In the genomic region with DNA sequence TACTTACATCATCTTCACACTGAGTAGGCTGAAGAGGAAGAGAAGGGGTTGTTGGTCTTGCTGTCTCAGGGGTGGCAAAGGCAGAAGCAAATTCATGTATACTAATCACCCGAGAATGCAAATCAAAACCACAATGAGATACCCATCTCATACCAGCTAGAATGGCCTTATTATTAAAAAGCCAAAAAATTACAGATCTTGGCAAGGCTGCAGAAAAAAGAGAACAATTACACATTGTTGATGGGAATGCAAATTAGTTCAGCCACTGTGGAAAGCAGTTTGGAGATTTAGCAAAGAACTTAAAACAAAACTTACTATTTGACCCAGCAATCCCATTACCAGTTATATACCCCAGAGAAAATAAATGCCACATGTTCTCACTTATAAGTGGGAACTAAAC, we compare ENCODE assay signal across 18 cellular contexts.
A peak's percentile ranks its signal among the peaks of the same experiment; 100 is the strongest.
DNase-seq lines count a peak whose midpoint lies in the region; ATAC-seq and TF ChIP-seq lines count a peak whose summit lies in the region.
"Had no signal": no experiment of that assay in that cellular context is flagged by ENCODE, and none has a peak within 500 bp of the region (broad histone marks: within the 10 kb centered on the region; RNA-seq: fewer than 3 reads in every experiment).

No MANE protein-coding gene starts in this region.

- 4% methylated on average over 1 of the region's 1 CpG for WGBS in SK-N-SH (ENCODE audit: low lambda C conversion rate)

- H3F3A ChIP-seq in GM23338 (replicated peaks; ENCODE audit: low read depth) (no peaks in the 10 kb centered on the region), SK-N-SH (replicated peaks; ENCODE audit: insufficient read depth) (peaks cover 2% of the 10 kb centered on the region)

- H3K9me3 Mint-ChIP-seq in GM23338 = no peaks in the 10 kb centered on the region
- H3K9me3 Mint-ChIP-seq in activated T-cell treated with anti-CD3 and anti-CD28 coated beads, Interleukin-2, amount 50 U/mL, for 4 hours = no peaks in the 10 kb centered on the region

- H3K4me2 ChIP-seq in GM23338 = no peak overlapping the region
- no peak overlapping the region for H3K4me2 ChIP-seq in SK-N-SH

- no peak for TF ChIP-seq RAD21 in SK-N-SH (IDR thresholded peaks at IDR 0.05; ENCODE audit: low read length)

- TF ChIP-seq EP300 in SK-N-SH (IDR thresholded peaks at IDR 0.05; ENCODE audit: borderline replicate concordance in 1 of 2, low read depth in 1 of 2, low read length in 1 of 2) = peak in 1 of 2 experiments; percentile 42; a peak in 1 of 4 replicates

- no peak for DNase-seq in GM23338 (ENCODE audit: low spot score)
- no peak for DNase-seq in SK-N-SH
- DNase-seq in fibroblast of pulmonary artery (ENCODE audit: low read depth) = peak; percentile 49
- peak in 7 of 49 donors; percentile 4 to 64 (median 31) for DNase-seq in substantia nigra (lab: John Stamatoyannopoulos, UW)
- DNase-seq in NCI-H69 (lab: John Stamatoyannopoulos, UW) = no peak
- DNase-seq in activated T-cell treated with anti-CD3 and anti-CD28 coated beads, Interleukin-2, amount 50 U/mL, for 4 hours = no peak
- DNase-seq: activated CD8-positive, alpha-beta memory T cell treated with anti-CD3 and anti-CD28 coated beads for 24 hours; activated effector memory CD4-positive, alpha-beta T cell treated with anti-CD3 and anti-CD28 coated beads, Interleukin-2, amount 50 U/mL, for 16 hours; CD4-positive, CD25-positive, alpha-beta regulatory T cell; naive B cell; NCI-H1436; NCI-H345; tibial artery had no signal

- TF ChIP-seq CTCF in GM23338 (conservative IDR thresholded peaks at IDR 0.05; ENCODE audit: low read depth in 2 of 2) (no peak), SK-N-SH (IDR thresholded peaks at IDR 0.05) (no peak), fibroblast of pulmonary artery (IDR thresholded peaks at IDR 0.05; ENCODE audit: low read length, missing control alignments) (no peak)

- H3K4me3 Mint-ChIP-seq in GM23338 = no peak overlapping the region
- no peak overlapping the region for H3K4me3 Mint-ChIP-seq in activated T-cell treated with anti-CD3 and anti-CD28 coated beads, Interleukin-2, amount 50 U/mL, for 4 hours
- H3K4me3 Mint-ChIP-seq: CD4-positive, CD25-positive, alpha-beta regulatory T cell; naive B cell had no signal

- POLR2A ChIA-PET in SK-N-SH (lab: Yijun Ruan, JAX) = no interaction called here

- ATAC-seq in GM23338 (no peak), GM21381 (IDR thresholded peaks at IDR 0.05; ENCODE audit: unreplicated experiment) (no peak), HG03354 (IDR thresholded peaks at IDR 0.05; ENCODE audit: poor library complexity, severe bottlenecking, unreplicated experiment) (no peak)
- ATAC-seq in activated T-cell treated with anti-CD3 and anti-CD28 coated beads, Interleukin-2, amount 50 U/mL, for 4 hours = no peak
- ATAC-seq: K562, left lobe of liver had no signal

- H3K79me2 ChIP-seq in GM23338 (replicated peaks; ENCODE audit: insufficient read depth) (no peaks in the 10 kb centered on the region), SK-N-SH (ENCODE audit: insufficient read depth) (no peaks in the 10 kb centered on the region)

- H3K4me1 ChIP-seq in GM23338 (ENCODE audit: insufficient read depth) (no peaks in the 10 kb centered on the region), SK-N-SH (ENCODE audit: control insufficient read depth in 1 of 2, insufficient read depth in 2 of 2, low read depth in 1 of 2, low read length in 1 of 2) (no peaks in the 10 kb centered on the region)
- H3K4me1 ChIP-seq: prostate gland had no signal

- H3K4me1 Mint-ChIP-seq in GM23338 = no peaks in the 10 kb centered on the region
- no peaks in the 10 kb centered on the region for H3K4me1 Mint-ChIP-seq in activated T-cell treated with anti-CD3 and anti-CD28 coated beads, Interleukin-2, amount 50 U/mL, for 4 hours (ENCODE audit: low read depth)
- H3K4me1 Mint-ChIP-seq: CD4-positive, CD25-positive, alpha-beta regulatory T cell; naive B cell had no signal

- CTCF ChIA-PET in SK-N-SH (lab: Yijun Ruan, JAX) = no interaction called here

- H2AFZ ChIP-seq in GM23338 (peak overlapping the region; percentile 56; the same call in 1 of the 2 replicates), SK-N-SH (ENCODE audit: low read depth) (no peak overlapping the region)

- no peak overlapping the region for H3K27ac Mint-ChIP-seq in GM23338
- H3K27ac Mint-ChIP-seq: CD4-positive, CD25-positive, alpha-beta regulatory T cell; naive B cell had no signal

- H3K9me2 ChIP-seq in GM23338 (ENCODE audit: insufficient read depth) (no peaks in the 10 kb centered on the region), SK-N-SH (no peaks in the 10 kb centered on the region)

- H3K27me3 Mint-ChIP-seq in GM23338 (ENCODE audit: insufficient read depth, low read depth, poor library complexity) = no peaks in the 10 kb centered on the region
- peaks cover 2% of the 10 kb centered on the region for H3K27me3 Mint-ChIP-seq in activated T-cell treated with anti-CD3 and anti-CD28 coated beads, Interleukin-2, amount 50 U/mL, for 4 hours (ENCODE audit: low read depth)

- no peak overlapping the region for H3K9ac ChIP-seq in SK-N-SH

- H3K36me3 ChIP-seq in GM23338 (ENCODE audit: insufficient read depth) (no peaks in the 10 kb centered on the region), SK-N-SH (replicated peaks in 1 of 2; ENCODE audit: control insufficient read depth in 1 of 2, insufficient read depth in 2 of 2, low read length in 1 of 2) (no peaks in the 10 kb centered on the region)
- H3K36me3 ChIP-seq: prostate gland, tibial artery had no signal

- no peaks in the 10 kb centered on the region for H3K27me3 ChIP-seq in GM23338 (ENCODE audit: insufficient read depth)
- no peaks in the 10 kb centered on the region; the same call in 1 of the 2 replicates for H3K27me3 ChIP-seq in SK-N-SH (ENCODE audit: insufficient read depth)
- H3K27me3 ChIP-seq: tibial artery had no signal

- H3K4me3 ChIP-seq in GM23338 (no peak overlapping the region), SK-N-SH (ENCODE audit: low read depth in 2 of 2, low read length in 1 of 2) (no peak overlapping the region), fibroblast of pulmonary artery (replicated peaks; ENCODE audit: low read depth, low read length) (no peak overlapping the region)
- H3K4me3 ChIP-seq: K562, prostate gland, tibial artery had no signal

- no peak overlapping the region for H3K27ac ChIP-seq in GM23338 (ENCODE audit: low read depth)
- 0 out of 4 replicates have a peak overlapping the region, but pooled peaks of 1 of the 2 experiments have one; percentile 22 for H3K27ac ChIP-seq in SK-N-SH (ENCODE audit: low read depth in 2 of 2, low read length in 1 of 2)
- H3K27ac ChIP-seq in substantia nigra (ENCODE audit: low read depth, low read length, poor library complexity, severe bottlenecking) = peak overlapping the region; percentile 79
- H3K27ac ChIP-seq: prostate gland, tibial artery had no signal

- no peaks in the 10 kb centered on the region for H3K9me3 ChIP-seq in SK-N-SH
- H3K9me3 ChIP-seq: prostate gland, tibial artery had no signal

- no peaks in the 10 kb centered on the region for H4K20me1 ChIP-seq in GM23338 (replicated peaks; ENCODE audit: insufficient read depth)
- H4K20me1 ChIP-seq in SK-N-SH (ENCODE audit: insufficient read depth) = no peaks in the 10 kb centered on the region

- no peaks in the 10 kb centered on the region for H3K36me3 Mint-ChIP-seq in GM23338 (ENCODE audit: low read depth)
- H3K36me3 Mint-ChIP-seq in activated T-cell treated with anti-CD3 and anti-CD28 coated beads, Interleukin-2, amount 50 U/mL, for 4 hours (ENCODE audit: insufficient read depth) = no peaks in the 10 kb centered on the region
- H3K36me3 Mint-ChIP-seq: CD4-positive, CD25-positive, alpha-beta regulatory T cell; naive B cell had no signal

TF ChIP-seq in GM23338, 12 proteins besides CTCF, POLR2A, EP300 and RAD21 (continues in another document):
- TF ChIP-seq EZH2 (IDR thresholded peaks at IDR 0.05; ENCODE audit: low read depth, unreplicated experiment) (no peak), CREB1 (CRISPR knock-in tag; IDR thresholded peaks at IDR 0.05; ENCODE audit: low read depth) (no peak), NANOG (IDR thresholded peaks at IDR 0.05; ENCODE audit: borderline replicate concordance) (no peak), ZNF331 (CRISPR knock-in tag; IDR thresholded peaks at IDR 0.05; ENCODE audit: low read depth) (no peak), ZNF114 (CRISPR knock-in tag; IDR thresholded peaks at IDR 0.05) (no peak)

TF ChIP-seq in SK-N-SH, 30 proteins besides CTCF, POLR2A, EP300 and RAD21 (continues in another document):
- TF ChIP-seq GATA2 (CRISPR knock-in tag; IDR thresholded peaks at IDR 0.05) (no peak), FOXJ3 (CRISPR knock-in tag; IDR thresholded peaks at IDR 0.05) (no peak), RCOR1 (IDR thresholded peaks at IDR 0.05; ENCODE audit: low read length) (no peak), CHD2 (IDR thresholded peaks at IDR 0.05; ENCODE audit: low read length, partially characterized antibody) (no peak), FOSL2 (IDR thresholded peaks at IDR 0.05; ENCODE audit: borderline replicate concordance, low read depth) (no peak), JUND (IDR thresholded peaks at IDR 0.05) (peak; percentile 53), SIN3A (IDR thresholded peaks at IDR 0.05; ENCODE audit: borderline replicate concordance, low read depth, low read length) (no peak), EZH2phosphoT487 (IDR thresholded peaks at IDR 0.05; ENCODE audit: borderline replicate concordance, low read depth) (no peak), MXI1 (IDR thresholded peaks at IDR 0.05; ENCODE audit: low read depth, low read length) (no peak), NRF1 (IDR thresholded peaks at IDR 0.05; ENCODE audit: low read depth, low read length) (no peak), RXRA (IDR thresholded peaks at IDR 0.05; ENCODE audit: borderline replicate concordance, low read depth) (no peak), NFIC (IDR thresholded peaks at IDR 0.05; ENCODE audit: borderline replicate concordance) (peak; percentile 81), MEF2A (IDR thresholded peaks at IDR 0.05; ENCODE audit: borderline replicate concordance, low read depth) (no peak), TCF12 (IDR thresholded peaks at IDR 0.05) (peak; percentile 71), TEAD4 (IDR thresholded peaks at IDR 0.05; ENCODE audit: borderline replicate concordance, insufficient read depth) (peak; percentile 64; the same call in 1 of the 2 replicates)
- TF ChIP-seq, protein P1, sequence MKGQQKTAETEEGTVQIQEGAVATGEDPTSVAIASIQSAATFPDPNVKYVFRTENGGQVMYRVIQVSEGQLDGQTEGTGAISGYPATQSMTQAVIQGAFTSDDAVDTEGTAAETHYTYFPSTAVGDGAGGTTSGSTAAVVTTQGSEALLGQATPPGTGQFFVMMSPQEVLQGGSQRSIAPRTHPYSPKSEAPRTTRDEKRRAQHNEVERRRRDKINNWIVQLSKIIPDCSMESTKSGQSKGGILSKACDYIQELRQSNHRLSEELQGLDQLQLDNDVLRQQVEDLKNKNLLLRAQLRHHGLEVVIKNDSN (IDR thresholded peaks at IDR 0.05; ENCODE audit: borderline replicate concordance, low read depth) = no peak
